ENCODE assay signal across 12 cellular contexts in the genomic region with DNA sequence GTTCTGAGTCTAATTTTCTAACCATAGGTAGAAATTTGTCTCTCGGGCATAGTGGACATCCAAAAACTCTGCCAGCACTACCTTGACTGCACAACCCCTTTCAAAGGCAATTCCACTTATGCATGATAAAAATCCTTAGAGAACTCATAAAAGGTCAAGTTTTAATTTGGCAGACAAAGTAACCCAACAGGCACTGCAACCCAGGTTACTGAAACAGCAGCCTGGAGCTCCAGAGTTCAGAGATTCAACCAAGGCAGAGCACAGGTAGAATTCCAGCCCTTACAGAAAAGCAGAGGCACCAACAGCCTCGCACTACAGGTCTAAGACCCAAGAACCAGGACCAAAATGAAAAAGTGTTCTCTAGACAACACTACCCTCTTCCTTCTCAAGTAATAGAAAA. TPM values are rescaled to one million over a fixed set of nuclear protein-coding genes. Genes with fewer than 3 reads are reported as not detected.
DNase-seq lines count a peak whose midpoint lies in the region; ATAC-seq and TF ChIP-seq lines count a peak whose summit lies in the region.
"Had no signal": no experiment of that assay in that cellular context is flagged by ENCODE, and none has a peak within 500 bp of the region (broad histone marks: within the 10 kb centered on the region; RNA-seq: fewer than 3 reads in every experiment).

No MANE protein-coding gene starts in this region.

- no peaks in the 10 kb centered on the region for H3K36me3 ChIP-seq in right atrium auricular region
- H3K36me3 ChIP-seq: uterus had no signal

- TF ChIP-seq CTCF in C4-2B (conservative IDR thresholded peaks at IDR 0.05) (no peak), HFFc6 (IDR thresholded peaks at IDR 0.05) (no peak), right atrium auricular region (IDR thresholded peaks at IDR 0.05) (no peak), CD14-positive monocyte (IDR thresholded peaks at IDR 0.05) (no peak)

- H3K27ac Mint-ChIP-seq in HFFc6 = no peak overlapping the region
- no peak overlapping the region for H3K27ac Mint-ChIP-seq in activated naive CD8-positive, alpha-beta T cell
- H3K27ac Mint-ChIP-seq in naive B cell = peak overlapping the region in 2 of 6 donors; percentile 16 to 52
- no peak overlapping the region for H3K27ac Mint-ChIP-seq in CD14-positive monocyte

- no peaks in the 10 kb centered on the region for H3K9me3 ChIP-seq in right atrium auricular region
- H3K9me3 ChIP-seq: uterus had no signal

- H3K4me3 ChIP-seq in right atrium auricular region = no peak overlapping the region

- peaks cover 3% of the 10 kb centered on the region; the same call in 1 of the 2 replicates for H3K9me3 Mint-ChIP-seq in HFFc6
- no peaks in the 10 kb centered on the region for H3K9me3 Mint-ChIP-seq in activated naive CD8-positive, alpha-beta T cell (ENCODE audit: low read depth)
- no peaks in the 10 kb centered on the region for H3K9me3 Mint-ChIP-seq in naive B cell
- H3K9me3 Mint-ChIP-seq in CD14-positive monocyte = peaks cover 0 to 1% (median 0%) of the 10 kb centered on the region in 7 donors

- intact Hi-C loops in CD14-positive monocyte (cut with micrococcal nuclease) = no loop called here

- peaks cover 3% of the 10 kb centered on the region; the same call in 1 of the 2 replicates for H3K36me3 Mint-ChIP-seq in HFFc6 (ENCODE audit: low read depth)
- H3K36me3 Mint-ChIP-seq in activated naive CD8-positive, alpha-beta T cell = no peaks in the 10 kb centered on the region
- no peaks in the 10 kb centered on the region for H3K36me3 Mint-ChIP-seq in naive B cell
- peaks cover 0 to 2% of the 10 kb centered on the region in 2 donors for H3K36me3 Mint-ChIP-seq in CD14-positive monocyte

- H3K27me3 ChIP-seq in right atrium auricular region = no peaks in the 10 kb centered on the region
- H3K27me3 ChIP-seq: uterus had no signal

- H3K27ac ChIP-seq in C4-2B = peak overlapping the region; percentile 91
- no peak overlapping the region for H3K27ac ChIP-seq in right atrium auricular region
- H3K27ac ChIP-seq: uterus had no signal

- peaks cover 0 to 8% of the 10 kb centered on the region in 2 donors for H3K4me1 ChIP-seq in right atrium auricular region
- H3K4me1 ChIP-seq: uterus had no signal

- H3K4me3 Mint-ChIP-seq in HFFc6 (peak overlapping the region; percentile 89), naive B cell (peak overlapping the region; percentile 13 to 93 (median 85)), CD14-positive monocyte (peak overlapping the region in 1 of 2 donors; percentile 68)
- H3K4me3 Mint-ChIP-seq in activated naive CD8-positive, alpha-beta T cell = peak overlapping the region; percentile 86

- H3K27me3 Mint-ChIP-seq in HFFc6 (ENCODE audit: insufficient read depth) (peaks cover 2% of the 10 kb centered on the region), naive B cell (no peaks in the 10 kb centered on the region), CD14-positive monocyte (ENCODE audit: low read depth in 3 of 3) (peaks cover 4 to 12% (median 9%) of the 10 kb centered on the region in 3 donors)
- H3K27me3 Mint-ChIP-seq in activated naive CD8-positive, alpha-beta T cell = no peaks in the 10 kb centered on the region

- H3K4me1 Mint-ChIP-seq in HFFc6 (ENCODE audit: low read depth) = peaks cover 12% of the 10 kb centered on the region
- H3K4me1 Mint-ChIP-seq in activated naive CD8-positive, alpha-beta T cell (ENCODE audit: low read depth) = peaks cover 26% of the 10 kb centered on the region
- peaks cover 5 to 27% (median 6%) of the 10 kb centered on the region in 3 donors for H3K4me1 Mint-ChIP-seq in naive B cell
- peaks cover 25% of the 10 kb centered on the region for H3K4me1 Mint-ChIP-seq in CD14-positive monocyte

- no peak for ATAC-seq in naive B cell (ENCODE audit: low read depth in 2 of 2)

- no peak for DNase-seq in HFFc6
- DNase-seq in naive B cell = no peak
- DNase-seq in right atrium auricular region (ENCODE audit: low spot score) = no peak
- no peak for DNase-seq in retina
- no peak for DNase-seq in NCI-H510A treated with DMSO at 0.1 percent for 48 hours (lab: John Stamatoyannopoulos, UW)
- no peak for DNase-seq in CD14-positive monocyte (ENCODE audit: low spot score)
- DNase-seq: activated naive CD4-positive, alpha-beta T cell treated with Interleukin-2 at 50 U/mL for 16 hours; effector CD4-positive, alpha-beta T cell; nucleus accumbens; uterus had no signal

RNA-seq across cellular contexts. Expression of a gene that starts 1.8 kb away (rescaled TPM):
- total RNA-seq in HFFc6 (2021; fragmentation: NEBNext Ultra II Directional; extraction: Animal tissue kit (Norgen Biotek cat#: 25700)) = 1 to 10 TPM; 4.2 to 6.2 (median 4.7) TPM
- 10 to 100 TPM in 5 of 6 donors, 1 to 10 TPM in 1; 7.8 to 25.4 (median 16.1) TPM for polyA plus RNA-seq in naive B cell (ENCODE audit: low read depth in 6 of 6)
- total RNA-seq in right atrium auricular region = 1 to 10 TPM; 4.3 to 4.4 TPM
- polyA plus RNA-seq in CD14-positive monocyte = 1 to 10 TPM; 3.0 to 3.3 TPM
